Comparison of ENCODE assay signal across 9 cellular contexts in genomic region chr3:188170461-188171459, GRCh38. TPM values are rescaled to one million over a fixed set of nuclear protein-coding genes. Genes with fewer than 3 reads are reported as not detected.
DNase-seq lines count a peak whose midpoint lies in the region; ATAC-seq and TF ChIP-seq lines count a peak whose summit lies in the region.
"Had no signal": no experiment of that assay in that cellular context is flagged by ENCODE, and none has a peak within 500 bp of the region (broad histone marks: within the 10 kb centered on the region; RNA-seq: fewer than 3 reads in every experiment).

No MANE protein-coding gene starts in this region.

- TF ChIP-seq POLR2A in heart left ventricle (IDR thresholded peaks at IDR 0.05), result no peak

- ATAC-seq in heart left ventricle (no peak), left ventricle myocardium superior (no peak), natural killer cell (peak in 2 of 3 donors; percentile 48 to 82), upper lobe of right lung (peak; percentile 36), GM19395 (IDR thresholded peaks at IDR 0.05; ENCODE audit: unreplicated experiment) (no peak), GM18907 (IDR thresholded peaks at IDR 0.05; ENCODE audit: unreplicated experiment) (no peak)
- ATAC-seq in activated naive CD4-positive, alpha-beta T cell treated with anti-CD3 and anti-CD28 coated beads, Interleukin-2, amount 50 U/mL, for 72 hours, result peak; percentile 94 to 95

- H3K4me1 Mint-ChIP-seq in natural killer cell, result peaks cover 36 to 52% of the 10 kb centered on the region in 2 donors

- TF ChIP-seq CTCF in heart left ventricle (IDR thresholded peaks at IDR 0.05), result no peak
- no peak for TF ChIP-seq CTCF in natural killer cell (IDR thresholded peaks at IDR 0.05)
- TF ChIP-seq CTCF in upper lobe of right lung (IDR thresholded peaks at IDR 0.05), result no peak

- peaks cover 0 to 82% (median 48%) of the 10 kb centered on the region in 12 donors for H3K4me1 ChIP-seq in heart left ventricle
- peaks cover 22% of the 10 kb centered on the region for H3K4me1 ChIP-seq in upper lobe of right lung

- intact Hi-C loops in heart left ventricle (cut with DNase I), result no loop called here
- intact Hi-C loops in left ventricle myocardium superior (cut with micrococcal nuclease), result no loop called here
- intact Hi-C loops in natural killer cell (cut with micrococcal nuclease), result no loop called here
- intact Hi-C loops in upper lobe of right lung (cut with DNase I), result no loop called here

- WGBS in heart left ventricle, 4 donors, result 91 to 94% (median 92%) methylated on average over 8 of the region's 8 CpGs

- peak overlapping the region; percentile 86 to 95 for H3K27ac Mint-ChIP-seq in activated naive CD4-positive, alpha-beta T cell treated with anti-CD3 and anti-CD28 coated beads, Interleukin-2, amount 50 U/mL, for 72 hours
- H3K27ac Mint-ChIP-seq in natural killer cell, result peak overlapping the region; percentile 27 to 78

- H3K36me3 ChIP-seq in heart left ventricle, result peaks cover 0 to 8% (median 0%) of the 10 kb centered on the region in 9 donors
- no peaks in the 10 kb centered on the region for H3K36me3 ChIP-seq in upper lobe of right lung

- no peaks in the 10 kb centered on the region for H3K9me3 ChIP-seq in heart left ventricle
- no peaks in the 10 kb centered on the region for H3K9me3 ChIP-seq in upper lobe of right lung
- H3K9me3 ChIP-seq: tibial nerve had no signal

- H3K4me3 ChIP-seq in heart left ventricle (no peak overlapping the region), upper lobe of right lung (no peak overlapping the region)
- H3K4me3 ChIP-seq: tibial nerve had no signal

- no peaks in the 10 kb centered on the region for H3K27me3 Mint-ChIP-seq in natural killer cell (ENCODE audit: low read depth in 2 of 2)

- H3K4me3 Mint-ChIP-seq in natural killer cell, result no peak overlapping the region

- peaks cover 0 to 27% of the 10 kb centered on the region in 2 donors for H3K36me3 Mint-ChIP-seq in activated naive CD4-positive, alpha-beta T cell treated with anti-CD3 and anti-CD28 coated beads, Interleukin-2, amount 50 U/mL, for 72 hours
- H3K36me3 Mint-ChIP-seq in natural killer cell, result no peaks in the 10 kb centered on the region

- DNase-seq in heart left ventricle, result no peak
- DNase-seq in left ventricle myocardium superior, result no peak
- DNase-seq in activated naive CD4-positive, alpha-beta T cell treated with anti-CD3 and anti-CD28 coated beads, Interleukin-2, amount 50 U/mL, for 72 hours (ENCODE audit: low spot score in 2 of 2), result peak; percentile 58 to 73
- no peak for DNase-seq in natural killer cell
- DNase-seq in upper lobe of right lung, result no peak
- no peak for DNase-seq in NCI-H345 (lab: John Stamatoyannopoulos, UW)

- H3K27me3 ChIP-seq in heart left ventricle (no peaks in the 10 kb centered on the region), upper lobe of right lung (no peaks in the 10 kb centered on the region)
- H3K27me3 ChIP-seq: tibial nerve had no signal

- H3K9me3 Mint-ChIP-seq in activated naive CD4-positive, alpha-beta T cell treated with anti-CD3 and anti-CD28 coated beads, Interleukin-2, amount 50 U/mL, for 72 hours, result peaks cover 0 to 4% of the 10 kb centered on the region in 2 donors
- no peaks in the 10 kb centered on the region for H3K9me3 Mint-ChIP-seq in natural killer cell

- H3K27ac ChIP-seq in heart left ventricle, result peak overlapping the region in 11 of 12 donors; percentile 6 to 86 (median 67)
- no peak overlapping the region for H3K27ac ChIP-seq in upper lobe of right lung

RNA-seq across cellular contexts. Expression of gene LPP, which starts 16.8 kb away (rescaled TPM):
- total RNA-seq in heart left ventricle (100 to 1,000 TPM in 6 of 9 donors, 10 to 100 TPM in 3; 76.6 to 178 (median 111) TPM), left ventricle myocardium superior (109 TPM), natural killer cell (100 to 1,000 TPM; 137 to 163 (median 149) TPM), upper lobe of right lung (191 TPM)
- polyA plus RNA-seq in heart left ventricle, result 10 to 100 TPM in 1 of 2 donors, 1 to 10 TPM in 1; 9.2 to 20.5 TPM
- 10 to 100 TPM; 52.7 to 53.4 TPM for total RNA-seq in activated naive CD4-positive, alpha-beta T cell treated with anti-CD3 and anti-CD28 coated beads, Interleukin-2, amount 50 U/mL, for 72 hours

Comparison
In these comparisons a context has a peak if more than half of its experiments do, and no peak if none do; other contexts are left out.
1. ATAC-seq: peak in activated naive CD4-positive, alpha-beta T cell treated with anti-CD3 and anti-CD28 coated beads, Interleukin-2, amount 50 U/mL, for 72 hours (2 of 2), natural killer cell (2 of 3) and upper lobe of right lung (single experiment); none in heart left ventricle (0 of 4), left ventricle myocardium superior (single experiment), GM19395 (single experiment) and GM18907 (single experiment).
2. DNase-seq: peak in activated naive CD4-positive, alpha-beta T cell treated with anti-CD3 and anti-CD28 coated beads, Interleukin-2, amount 50 U/mL, for 72 hours (2 of 2); none in heart left ventricle (0 of 5), left ventricle myocardium superior (single experiment), natural killer cell (single experiment), upper lobe of right lung (single experiment) and NCI-H345 (single experiment).